Comparison of ENCODE assay signal across 28 cellular contexts in genomic region chr4:99853993-99854392, GRCh38. TPM values are rescaled to one million over a fixed set of nuclear protein-coding genes. Genes with fewer than 3 reads are reported as not detected.
A peak's percentile ranks its signal among the peaks of the same experiment; 100 is the strongest.
DNase-seq lines count a peak whose midpoint lies in the region; ATAC-seq and TF ChIP-seq lines count a peak whose summit lies in the region.
"Had no signal": no experiment of that assay in that cellular context is flagged by ENCODE, and none has a peak within 500 bp of the region (broad histone marks: within the 10 kb centered on the region; RNA-seq: fewer than 3 reads in every experiment).

No MANE protein-coding gene starts in this region.

- H3K4me3 ChIP-seq in HL-60 (replicated peaks; ENCODE audit: insufficient read depth, low read length) (no peak overlapping the region), neutrophil (ENCODE audit: low read depth in 1 of 2, low read length in 1 of 2) (peak overlapping the region in 1 of 2 experiments; percentile 57), H7 (ENCODE audit: insufficient read depth, low read depth, low read length) (no peak overlapping the region)
- no peak overlapping the region for H3K4me3 ChIP-seq in effector memory CD4-positive, alpha-beta T cell (ENCODE audit: insufficient read depth, low read depth, low read length, poor library complexity, severe bottlenecking)
- H3K4me3 ChIP-seq: body of pancreas, GM12878, lower lobe of right lung, mucosa of descending colon, transverse colon had no signal

- H3K4me1 Mint-ChIP-seq in activated T-cell treated with anti-CD3 and anti-CD28 coated beads, Interleukin-2, amount 50 U/mL, for 72 hours (ENCODE audit: low read depth) = peaks cover 93% of the 10 kb centered on the region
- H3K4me1 Mint-ChIP-seq in activated T-cell treated with anti-CD3 and anti-CD28 coated beads, Interleukin-2, amount 50 U/mL, for 4 hours (ENCODE audit: low read depth) = peaks cover 68% of the 10 kb centered on the region

- no peaks in the 10 kb centered on the region for H3K27me3 Mint-ChIP-seq in activated T-cell treated with anti-CD3 and anti-CD28 coated beads, Interleukin-2, amount 50 U/mL, for 72 hours (ENCODE audit: low read depth)
- no peaks in the 10 kb centered on the region for H3K27me3 Mint-ChIP-seq in activated T-cell treated with anti-CD3 and anti-CD28 coated beads, Interleukin-2, amount 50 U/mL, for 4 hours (ENCODE audit: low read depth)
- H3K27me3 Mint-ChIP-seq: activated CD4-positive, alpha-beta T cell treated with anti-CD3 and anti-CD28 coated beads, Interleukin-2, amount 10 ng/mL, durations not matched to agents 7 days and 5 days; activated CD8-positive, alpha-beta memory T cell treated with anti-CD3 and anti-CD28 coated beads, Interleukin-2, amount 10 ng/mL, durations not matched to agents 7 days and 5 days; activated naive CD8-positive, alpha-beta T cell treated with anti-CD3 and anti-CD28 coated beads, Interleukin-2, amount 10 ng/mL, durations not matched to agents 7 days and 5 days had no signal

- no peak for DNase-seq in activated T-cell treated with anti-CD3 and anti-CD28 coated beads, Interleukin-2, amount 50 U/mL, for 72 hours
- DNase-seq in activated T-cell treated with anti-CD3 and anti-CD28 coated beads, Interleukin-2, amount 50 U/mL, for 4 hours = no peak
- DNase-seq in HL-60 (ENCODE audit: low read depth in 1 of 2, low spot score in 1 of 2) (no peak), NCI-H510A (lab: John Stamatoyannopoulos, UW) (peak; percentile 2), H7 (no peak)
- DNase-seq in effector memory CD4-positive, alpha-beta T cell = no peak
- DNase-seq: activated CD4-positive, alpha-beta T cell treated with anti-CD3 and anti-CD28 coated beads, Interleukin-2, amount 10 ng/mL, durations not matched to agents 7 days and 5 days; activated CD8-positive, alpha-beta memory T cell treated with anti-CD3 and anti-CD28 coated beads, Interleukin-2, amount 10 ng/mL, durations not matched to agents 7 days and 5 days; activated naive CD8-positive, alpha-beta T cell treated with anti-CD3 and anti-CD28 coated beads, Interleukin-2, amount 10 ng/mL, durations not matched to agents 7 days and 5 days; body of pancreas; cerebellar nuclear complex; GOT3; head of caudate nucleus; KBM-7; kidney glomerular epithelial cell; lower lobe of right lung; mucosa of descending colon; NCI-H2081 treated with DMSO at 0.1 percent for 48 hours; T-helper 9 cell; transverse colon; WERI-Rb-1 had no signal

- TF ChIP-seq CTCF in HL-60 (IDR thresholded peaks at IDR 0.05; ENCODE audit: insufficient read depth, low read length) = no peak
- no peak for TF ChIP-seq CTCF in neutrophil (IDR thresholded peaks at IDR 0.05)

- H3K27ac ChIP-seq in HL-60 (replicated peaks) (peak overlapping the region; percentile 88), neutrophil (peak overlapping the region; percentile 91)
- no peak overlapping the region for H3K27ac ChIP-seq in effector memory CD4-positive, alpha-beta T cell (ENCODE audit: insufficient read depth, low read length, poor library complexity, severe bottlenecking)
- H3K27ac ChIP-seq: body of pancreas, epithelial cell of prostate, lower lobe of right lung, transverse colon, WERI-Rb-1 had no signal

- peaks cover 20% of the 10 kb centered on the region for H3K36me3 ChIP-seq in neutrophil
- H3K36me3 ChIP-seq in effector memory CD4-positive, alpha-beta T cell (ENCODE audit: control insufficient read depth, insufficient read depth, low read length) = peaks cover 3% of the 10 kb centered on the region
- H3K36me3 ChIP-seq in H7 (replicated peaks; ENCODE audit: control insufficient read depth, insufficient read depth, low read length) = no peaks in the 10 kb centered on the region
- H3K36me3 ChIP-seq: lower lobe of right lung, transverse colon, WERI-Rb-1 had no signal

- peaks cover 52 to 64% of the 10 kb centered on the region in 2 experiments for H3K4me1 ChIP-seq in neutrophil (ENCODE audit: control insufficient read depth in 1 of 2, insufficient read depth in 1 of 2, low read depth in 1 of 2, low read length in 1 of 2)
- H3K4me1 ChIP-seq in effector memory CD4-positive, alpha-beta T cell (ENCODE audit: control insufficient read depth, insufficient read depth, low read length, poor library complexity, severe bottlenecking) = no peaks in the 10 kb centered on the region
- H3K4me1 ChIP-seq: transverse colon had no signal

- H3K27ac Mint-ChIP-seq in activated T-cell treated with anti-CD3 and anti-CD28 coated beads, Interleukin-2, amount 50 U/mL, for 72 hours = peak overlapping the region; percentile 7

- H3K9me3 ChIP-seq in neutrophil = no peaks in the 10 kb centered on the region
- H3K9me3 ChIP-seq in effector memory CD4-positive, alpha-beta T cell (ENCODE audit: control insufficient read depth, low read length) = no peaks in the 10 kb centered on the region
- H3K9me3 ChIP-seq: body of pancreas, lower lobe of right lung, mucosa of descending colon, transverse colon had no signal

- H3K27me3 ChIP-seq in HL-60 (ENCODE audit: insufficient read depth, poor library complexity, severe bottlenecking) (no peaks in the 10 kb centered on the region), neutrophil (no peaks in the 10 kb centered on the region), H7 (ENCODE audit: control insufficient read depth, insufficient read depth, low read length) (no peaks in the 10 kb centered on the region)
- H3K27me3 ChIP-seq in effector memory CD4-positive, alpha-beta T cell (replicated peaks; ENCODE audit: control insufficient read depth, insufficient read depth, low read length, poor library complexity, severe bottlenecking) = no peaks in the 10 kb centered on the region
- H3K27me3 ChIP-seq: body of pancreas, transverse colon had no signal

- no peaks in the 10 kb centered on the region for H3K9me3 Mint-ChIP-seq in activated T-cell treated with anti-CD3 and anti-CD28 coated beads, Interleukin-2, amount 50 U/mL, for 72 hours
- no peaks in the 10 kb centered on the region for H3K9me3 Mint-ChIP-seq in activated T-cell treated with anti-CD3 and anti-CD28 coated beads, Interleukin-2, amount 50 U/mL, for 4 hours
- H3K9me3 Mint-ChIP-seq: activated naive CD8-positive, alpha-beta T cell treated with anti-CD3 and anti-CD28 coated beads, Interleukin-2, amount 10 ng/mL, durations not matched to agents 7 days and 5 days; activated T-helper 2 cell treated with anti-CD3 and anti-CD28 coated beads, Interferon-gamma antibody, Interleukin-2, Interleukin-4, amounts not matched to agents 10 μg/mL and 5 μg/mL and 100 μg/mL, durations not matched to agents 14 hours and 24 hours and 36 hours had no signal

- no peak for ATAC-seq in activated T-cell treated with anti-CD3 and anti-CD28 coated beads, Interleukin-2, amount 50 U/mL, for 72 hours (replicated peaks in 1 of 2)
- ATAC-seq in activated T-cell treated with anti-CD3 and anti-CD28 coated beads, Interleukin-2, amount 50 U/mL, for 4 hours = no peak
- no peak for ATAC-seq in HG03280 (IDR thresholded peaks at IDR 0.05; ENCODE audit: unreplicated experiment)
- ATAC-seq: activated CD8-positive, alpha-beta memory T cell treated with anti-CD3 and anti-CD28 coated beads, Interleukin-2, amount 10 ng/mL, durations not matched to agents 7 days and 5 days; body of pancreas; GM12878; lower lobe of right lung; mucosa of descending colon; Right ventricle myocardium inferior; sciatic nerve had no signal

- H3K36me3 Mint-ChIP-seq in activated T-cell treated with anti-CD3 and anti-CD28 coated beads, Interleukin-2, amount 50 U/mL, for 72 hours (ENCODE audit: insufficient read depth in 2 of 2) = peaks cover 11 to 26% of the 10 kb centered on the region in 2 donors
- H3K36me3 Mint-ChIP-seq in activated T-cell treated with anti-CD3 and anti-CD28 coated beads, Interleukin-2, amount 50 U/mL, for 4 hours (ENCODE audit: insufficient read depth) = peaks cover 22% of the 10 kb centered on the region

- H3K4me3 Mint-ChIP-seq in activated T-cell treated with anti-CD3 and anti-CD28 coated beads, Interleukin-2, amount 50 U/mL, for 72 hours = no peak overlapping the region
- no peak overlapping the region for H3K4me3 Mint-ChIP-seq in activated T-cell treated with anti-CD3 and anti-CD28 coated beads, Interleukin-2, amount 50 U/mL, for 4 hours
- H3K4me3 Mint-ChIP-seq: activated CD4-positive, alpha-beta T cell treated with anti-CD3 and anti-CD28 coated beads, Interleukin-2, amount 10 ng/mL, durations not matched to agents 7 days and 5 days; activated CD8-positive, alpha-beta memory T cell treated with anti-CD3 and anti-CD28 coated beads, Interleukin-2, amount 10 ng/mL, durations not matched to agents 7 days and 5 days; activated naive CD8-positive, alpha-beta T cell treated with anti-CD3 and anti-CD28 coated beads, Interleukin-2, amount 10 ng/mL, durations not matched to agents 7 days and 5 days had no signal

RNA-seq across cellular contexts. Expression of gene DAPP1, which starts 37.4 kb away (rescaled TPM):
- 10 to 100 TPM; 40.7 to 48.1 TPM for total RNA-seq in activated T-cell treated with anti-CD3 and anti-CD28 coated beads, Interleukin-2, amount 50 U/mL, for 72 hours
- 10 to 100 TPM; 25.7 to 33.0 (median 30.7) TPM for total RNA-seq in activated T-cell treated with anti-CD3 and anti-CD28 coated beads, Interleukin-2, amount 50 U/mL, for 4 hours
- total RNA-seq in H7 (2014; rRNA removed; shearing (Covaris generic)) = not detected in 2 replicates

RNA-seq across cellular contexts. Expression of gene LAMTOR3, which starts 40.2 kb away (rescaled TPM):
- 10 to 100 TPM; 20.7 to 23.3 TPM for total RNA-seq in activated T-cell treated with anti-CD3 and anti-CD28 coated beads, Interleukin-2, amount 50 U/mL, for 72 hours
- total RNA-seq in activated T-cell treated with anti-CD3 and anti-CD28 coated beads, Interleukin-2, amount 50 U/mL, for 4 hours = 10 to 100 TPM; 37.0 to 39.7 (median 37.7) TPM
- total RNA-seq in H7 (2014; rRNA removed; shearing (Covaris generic)) = 32.2 and 32.9 TPM in 2 replicates

Comparison
In these comparisons a context has a peak if more than half of its experiments do, and no peak if none do; other contexts are left out.
1. RNA of gene DAPP1, which starts 37.4 kb away (total RNA-seq): 40.7 to 48.1 TPM in activated T-cell treated with anti-CD3 and anti-CD28 coated beads, Interleukin-2, amount 50 U/mL, for 72 hours and 25.7 to 33.0 TPM in activated T-cell treated with anti-CD3 and anti-CD28 coated beads, Interleukin-2, amount 50 U/mL, for 4 hours; not detected in H7; every median in the first group is over 10 times any median in the second.